21 cellular contexts compared by ENCODE assay signal in the genomic region with DNA sequence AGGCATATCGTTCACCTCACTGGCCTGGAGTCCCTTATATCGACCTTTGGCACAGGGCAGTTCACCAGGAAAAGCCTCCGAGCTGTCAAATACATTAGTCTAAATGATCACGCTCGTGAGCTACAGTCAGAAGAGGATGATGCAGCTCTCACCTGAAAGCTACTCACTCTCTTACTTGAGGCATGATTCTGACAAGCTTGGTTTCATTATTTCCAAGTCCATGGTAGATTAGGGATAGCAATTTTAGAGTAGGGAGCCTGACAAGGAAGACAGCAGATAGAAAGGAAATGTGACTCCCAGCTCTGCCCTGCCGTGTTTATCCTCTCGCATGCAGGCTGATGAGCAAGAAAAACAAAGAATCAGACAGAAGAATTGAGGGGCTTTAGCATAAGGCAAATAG.
DNase-seq lines count a peak whose midpoint lies in the region; ATAC-seq and TF ChIP-seq lines count a peak whose summit lies in the region.
"Had no signal": no experiment of that assay in that cellular context is flagged by ENCODE, and none has a peak within 500 bp of the region (broad histone marks: within the 10 kb centered on the region; RNA-seq: fewer than 3 reads in every experiment).

No MANE protein-coding gene starts in this region.

- no peak overlapping the region for H2AFZ ChIP-seq in neural cell (ENCODE audit: low read depth, low read length)
- H2AFZ ChIP-seq: GM23248 had no signal

- H3F3A ChIP-seq in neural cell (ENCODE audit: insufficient read depth, low read length, poor library complexity, severe bottlenecking) = peaks cover 7% of the 10 kb centered on the region

- peak overlapping the region; percentile 57 for H3K9ac ChIP-seq in neural cell (ENCODE audit: low read length)
- H3K9ac ChIP-seq: GM23248, SK-N-SH had no signal

- TF ChIP-seq CTCF in esophagus muscularis mucosa (IDR thresholded peaks at IDR 0.05) = no peak
- TF ChIP-seq CTCF in neural cell (IDR thresholded peaks at IDR 0.05; ENCODE audit: poor library complexity, severe bottlenecking) = no peak

- no peak for ATAC-seq in HG03460 (IDR thresholded peaks at IDR 0.05; ENCODE audit: unreplicated experiment)
- no peak for ATAC-seq in natural killer cell treated with Interleukin-12 subunit alpha and Interleukin-12 subunit beta and Interleukin-15 and Interleukin-18, amount 100 ng/mL, for 72 hours
- ATAC-seq: GM12878 had no signal

- H3K9me3 Mint-ChIP-seq in natural killer cell treated with Interleukin-12 subunit alpha and Interleukin-12 subunit beta and Interleukin-15 and Interleukin-18, amount 100 ng/mL, for 72 hours = no peaks in the 10 kb centered on the region
- H3K9me3 Mint-ChIP-seq: CD4-positive, alpha-beta T cell; HFFc6 had no signal

- peak overlapping the region; percentile 37 for H3K4me2 ChIP-seq in neural cell (ENCODE audit: low read length)
- H3K4me2 ChIP-seq: SK-N-SH had no signal

- H3K36me3 Mint-ChIP-seq in natural killer cell treated with Interleukin-12 subunit alpha and Interleukin-12 subunit beta and Interleukin-15 and Interleukin-18, amount 100 ng/mL, for 72 hours = no peaks in the 10 kb centered on the region

- no peaks in the 10 kb centered on the region for H3K27me3 ChIP-seq in esophagus muscularis mucosa
- no peaks in the 10 kb centered on the region for H3K27me3 ChIP-seq in neural cell (ENCODE audit: insufficient read depth, low read depth, low read length)

- H3K36me3 ChIP-seq in esophagus muscularis mucosa (no peaks in the 10 kb centered on the region), neural cell (ENCODE audit: insufficient read depth, low read length) (no peaks in the 10 kb centered on the region)

- TF ChIP-seq POLR2A in esophagus muscularis mucosa (IDR thresholded peaks at IDR 0.05; ENCODE audit: low read depth) = no peak

- intact Hi-C loops in esophagus muscularis mucosa (cut with DNase I) = no loop called here

- H3K9me3 ChIP-seq in esophagus muscularis mucosa (no peaks in the 10 kb centered on the region), neural cell (ENCODE audit: low read length) (no peaks in the 10 kb centered on the region)
- H3K9me3 ChIP-seq: SK-N-SH had no signal

- WGBS in esophagus muscularis mucosa = 80% methylated on average over 7 of the region's 7 CpGs

- no peaks in the 10 kb centered on the region for H4K20me1 ChIP-seq in neural cell (ENCODE audit: insufficient read depth)

- no peak overlapping the region for H3K4me3 Mint-ChIP-seq in natural killer cell treated with Interleukin-12 subunit alpha and Interleukin-12 subunit beta and Interleukin-15 and Interleukin-18, amount 100 ng/mL, for 72 hours
- H3K4me3 Mint-ChIP-seq: B cell; CD4-positive, alpha-beta T cell; HFFc6 had no signal

- peaks cover 0 to 4% (median 2%) of the 10 kb centered on the region in 4 donors for H3K4me1 ChIP-seq in esophagus muscularis mucosa

- no peaks in the 10 kb centered on the region for H3K4me1 Mint-ChIP-seq in natural killer cell treated with Interleukin-12 subunit alpha and Interleukin-12 subunit beta and Interleukin-15 and Interleukin-18, amount 100 ng/mL, for 72 hours (ENCODE audit: low read depth in 2 of 2)
- H3K4me1 Mint-ChIP-seq: B cell had no signal

- H3K9me2 ChIP-seq in neural cell (ENCODE audit: insufficient read depth, low read length) = no peaks in the 10 kb centered on the region
- H3K9me2 ChIP-seq: SK-N-SH had no signal

- H3K79me2 ChIP-seq in neural cell (replicated peaks; ENCODE audit: insufficient read depth, low read length) = peaks cover 13% of the 10 kb centered on the region

- no peak overlapping the region for H3K27ac Mint-ChIP-seq in natural killer cell treated with Interleukin-12 subunit alpha and Interleukin-12 subunit beta and Interleukin-15 and Interleukin-18, amount 100 ng/mL, for 72 hours
- H3K27ac Mint-ChIP-seq: B cell; CD4-positive, alpha-beta T cell; HFFc6 had no signal

- no peak overlapping the region for H3K4me3 ChIP-seq in esophagus muscularis mucosa
- H3K4me3 ChIP-seq in neural cell (ENCODE audit: low read length) = peak overlapping the region; percentile 33
- H3K4me3 ChIP-seq: GM12878, GM23248 had no signal

- TF ChIP-seq EP300 in esophagus muscularis mucosa (IDR thresholded peaks at IDR 0.05) = no peak
- peak; percentile 88 for TF ChIP-seq EP300 in neural cell (conservative IDR thresholded peaks at IDR 0.05; ENCODE audit: poor library complexity, severe bottlenecking)

- TF ChIP-seq RAD21 in neural cell (conservative IDR thresholded peaks at IDR 0.05) = no peak

- H3K27ac ChIP-seq in esophagus muscularis mucosa (replicated peaks in 1 of 4) (no peak overlapping the region), neural cell (ENCODE audit: low read length) (peak overlapping the region; percentile 74)
- H3K27ac ChIP-seq: GM23248 had no signal

- DNase-seq in NCI-H69 (lab: John Stamatoyannopoulos, UW) (peak; percentile 32), esophagus muscularis mucosa (ENCODE audit: extremely low spot score) (peak; percentile 53), DMS 273 (lab: John Stamatoyannopoulos, UW; ENCODE audit: unreplicated experiment) (no peak), dermis blood vessel endothelial cell (no peak)
- no peak for DNase-seq in natural killer cell treated with Interleukin-12 subunit alpha and Interleukin-12 subunit beta and Interleukin-15 and Interleukin-18, amount 100 ng/mL, for 72 hours (ENCODE audit: low spot score)
- DNase-seq: CD4-positive, alpha-beta T cell; DND-41; GDM1; GM23248; HFFc6; Kasumi-1; MM.1S; NCI-H1105 treated with DMSO at 0.1 percent for 48 hours; NCI-H187; NCI-H526 treated with DMSO at 0.1 percent for 48 hours; Right ventricle myocardium superior; SK-N-SH had no signal

- H3K27me3 Mint-ChIP-seq in natural killer cell treated with Interleukin-12 subunit alpha and Interleukin-12 subunit beta and Interleukin-15 and Interleukin-18, amount 100 ng/mL, for 72 hours = peaks cover 18 to 39% of the 10 kb centered on the region in 2 donors

TF ChIP-seq in neural cell, 6 proteins besides CTCF, POLR2A, EP300 and RAD21:
- TF ChIP-seq MXI1 (conservative IDR thresholded peaks at IDR 0.05; ENCODE audit: poor library complexity, severe bottlenecking) (peak; percentile 19), EZH2 (IDR thresholded peaks at IDR 0.05; ENCODE audit: borderline replicate concordance, insufficient read depth, low read length, poor library complexity, severe bottlenecking) (no peak), TAF1 (IDR thresholded peaks at IDR 0.05; ENCODE audit: low read depth) (no peak), POLR2AphosphoS5 (IDR thresholded peaks at IDR 0.05) (peak; percentile 52), SMC3 (conservative IDR thresholded peaks at IDR 0.05; ENCODE audit: poor library complexity) (peak; percentile 42)
- TF ChIP-seq, protein P1, sequence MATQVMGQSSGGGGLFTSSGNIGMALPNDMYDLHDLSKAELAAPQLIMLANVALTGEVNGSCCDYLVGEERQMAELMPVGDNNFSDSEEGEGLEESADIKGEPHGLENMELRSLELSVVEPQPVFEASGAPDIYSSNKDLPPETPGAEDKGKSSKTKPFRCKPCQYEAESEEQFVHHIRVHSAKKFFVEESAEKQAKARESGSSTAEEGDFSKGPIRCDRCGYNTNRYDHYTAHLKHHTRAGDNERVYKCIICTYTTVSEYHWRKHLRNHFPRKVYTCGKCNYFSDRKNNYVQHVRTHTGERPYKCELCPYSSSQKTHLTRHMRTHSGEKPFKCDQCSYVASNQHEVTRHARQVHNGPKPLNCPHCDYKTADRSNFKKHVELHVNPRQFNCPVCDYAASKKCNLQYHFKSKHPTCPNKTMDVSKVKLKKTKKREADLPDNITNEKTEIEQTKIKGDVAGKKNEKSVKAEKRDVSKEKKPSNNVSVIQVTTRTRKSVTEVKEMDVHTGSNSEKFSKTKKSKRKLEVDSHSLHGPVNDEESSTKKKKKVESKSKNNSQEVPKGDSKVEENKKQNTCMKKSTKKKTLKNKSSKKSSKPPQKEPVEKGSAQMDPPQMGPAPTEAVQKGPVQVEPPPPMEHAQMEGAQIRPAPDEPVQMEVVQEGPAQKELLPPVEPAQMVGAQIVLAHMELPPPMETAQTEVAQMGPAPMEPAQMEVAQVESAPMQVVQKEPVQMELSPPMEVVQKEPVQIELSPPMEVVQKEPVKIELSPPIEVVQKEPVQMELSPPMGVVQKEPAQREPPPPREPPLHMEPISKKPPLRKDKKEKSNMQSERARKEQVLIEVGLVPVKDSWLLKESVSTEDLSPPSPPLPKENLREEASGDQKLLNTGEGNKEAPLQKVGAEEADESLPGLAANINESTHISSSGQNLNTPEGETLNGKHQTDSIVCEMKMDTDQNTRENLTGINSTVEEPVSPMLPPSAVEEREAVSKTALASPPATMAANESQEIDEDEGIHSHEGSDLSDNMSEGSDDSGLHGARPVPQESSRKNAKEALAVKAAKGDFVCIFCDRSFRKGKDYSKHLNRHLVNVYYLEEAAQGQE (IDR thresholded peaks at IDR 0.05; ENCODE audit: borderline replicate concordance) = peak; percentile 75

Comparison
In these comparisons a context has a peak if more than half of its experiments do, and no peak if none do; other contexts are left out.
1. DNase-seq: peak in NCI-H69 (single experiment) and esophagus muscularis mucosa (single experiment); none in DMS 273 (single experiment), dermis blood vessel endothelial cell (single experiment) and natural killer cell treated with Interleukin-12 subunit alpha and Interleukin-12 subunit beta and Interleukin-15 and Interleukin-18, amount 100 ng/mL, for 72 hours (single experiment).